ENCODE assay signal across 8 cellular contexts in the genomic region with DNA sequence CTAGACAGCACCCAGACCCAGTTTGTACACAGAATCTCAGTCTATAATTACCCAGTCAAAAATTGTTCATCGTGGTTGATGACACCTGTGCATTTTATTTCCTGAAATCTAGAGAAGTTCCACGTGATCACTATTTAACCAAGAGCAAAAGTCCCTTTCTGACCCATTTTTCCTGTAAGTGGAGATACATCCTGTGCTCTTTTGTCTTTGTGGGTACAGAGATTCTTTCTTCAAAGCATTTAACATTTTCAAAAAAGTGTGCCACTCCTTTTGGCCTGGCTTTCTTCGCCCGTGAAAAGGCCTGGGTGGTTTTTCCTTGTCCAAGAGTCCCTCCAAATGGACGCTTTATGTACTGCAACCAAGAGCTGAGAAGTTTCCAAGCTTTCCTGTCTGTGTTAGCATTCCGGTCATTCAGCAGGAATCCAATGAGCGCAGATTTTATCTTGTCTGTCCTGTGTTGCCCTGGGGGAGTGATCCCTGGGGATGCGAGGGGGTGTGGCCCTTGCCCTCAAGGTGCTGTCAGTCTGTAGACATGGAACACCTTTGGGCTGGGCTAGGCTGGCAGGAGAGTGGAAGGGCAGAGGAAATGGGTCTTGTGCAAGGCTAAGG.
DNase-seq lines count a peak whose midpoint lies in the region; TF ChIP-seq lines count a peak whose summit lies in the region.

No MANE protein-coding gene starts in this region.

- H3K9me3 ChIP-seq in endocrine pancreas (ENCODE audit: control insufficient read depth, low read length) (no peaks in the 10 kb centered on the region), stomach (no peaks in the 10 kb centered on the region)

- TF ChIP-seq EP300 in stomach (IDR thresholded peaks at IDR 0.05) = no peak

- 16 to 24% (median 20%) methylated on average over 8 of the region's 8 CpGs for WGBS in stomach, 5 donors

- H3K4me3 ChIP-seq in endocrine pancreas (ENCODE audit: control insufficient read depth, insufficient read depth, low read length) (no peak overlapping the region), stomach (no peak overlapping the region)

- H3K27ac ChIP-seq in stomach = peak overlapping the region in 1 of 5 donors; percentile 68

- peak overlapping the region; percentile 30 for H3K9ac ChIP-seq in endocrine pancreas (ENCODE audit: control insufficient read depth, insufficient read depth, low read length)

- no peak for TF ChIP-seq POLR2A in stomach (IDR thresholded peaks at IDR 0.05)

- H3K4me1 ChIP-seq in endocrine pancreas (ENCODE audit: control insufficient read depth, insufficient read depth, low read length) (no peaks in the 10 kb centered on the region), stomach (peaks cover 12 to 41% (median 23%) of the 10 kb centered on the region in 4 donors)

- peak in 5 of 7 experiments; percentile 61 to 80 (median 69) for TF ChIP-seq CTCF in stomach (IDR thresholded peaks at IDR 0.05)

- H3K27me3 ChIP-seq in endocrine pancreas (ENCODE audit: control insufficient read depth, insufficient read depth, low read length) = no peaks in the 10 kb centered on the region
- no peaks in the 10 kb centered on the region for H3K27me3 ChIP-seq in stomach

- H3K36me3 ChIP-seq in endocrine pancreas (ENCODE audit: control insufficient read depth, insufficient read depth, low read length) = no peaks in the 10 kb centered on the region
- H3K36me3 ChIP-seq in stomach = no peaks in the 10 kb centered on the region

- peak; percentile 55 for DNase-seq in NCI-H2171 treated with DMSO at 0.1 percent for 48 hours (lab: John Stamatoyannopoulos, UW)
- DNase-seq in NCI-H2171 (lab: John Stamatoyannopoulos, UW) = no peak
- peak; percentile 27 for DNase-seq in NCI-H2196 treated with DMSO at 0.1 percent for 48 hours (lab: John Stamatoyannopoulos, UW; ENCODE audit: unreplicated experiment)
- peak; percentile 7 to 35 for DNase-seq in activated CD8-positive, alpha-beta memory T cell treated with anti-CD3 and anti-CD28 coated beads for 4 hours (ENCODE audit: low read depth in 2 of 2)
- peak; percentile 89 for DNase-seq in medulla oblongata (ENCODE audit: extremely low spot score)
- DNase-seq in stomach = peak; percentile 59
- no peak for DNase-seq in GM19238 (ENCODE audit: insufficient read length, low spot score)

- intact Hi-C loops in stomach (cut with DNase I; ENCODE audit: low total_unique reads) = loop anchor here (5.0 kb wide), 1 partner anchor 411 kb away; no protein-coding TSS in a partner anchor

Comparison
In these comparisons a context has a peak if more than half of its experiments do, and no peak if none do; other contexts are left out.
1. DNase-seq: peak in NCI-H2171 treated with DMSO at 0.1 percent for 48 hours (single experiment), NCI-H2196 treated with DMSO at 0.1 percent for 48 hours (single experiment), activated CD8-positive, alpha-beta memory T cell treated with anti-CD3 and anti-CD28 coated beads for 4 hours (2 of 2), medulla oblongata (single experiment) and stomach (single experiment); none in NCI-H2171 (single experiment) and GM19238 (single experiment).